Comparison of ENCODE assay signal across 12 cellular contexts in the genomic region with DNA sequence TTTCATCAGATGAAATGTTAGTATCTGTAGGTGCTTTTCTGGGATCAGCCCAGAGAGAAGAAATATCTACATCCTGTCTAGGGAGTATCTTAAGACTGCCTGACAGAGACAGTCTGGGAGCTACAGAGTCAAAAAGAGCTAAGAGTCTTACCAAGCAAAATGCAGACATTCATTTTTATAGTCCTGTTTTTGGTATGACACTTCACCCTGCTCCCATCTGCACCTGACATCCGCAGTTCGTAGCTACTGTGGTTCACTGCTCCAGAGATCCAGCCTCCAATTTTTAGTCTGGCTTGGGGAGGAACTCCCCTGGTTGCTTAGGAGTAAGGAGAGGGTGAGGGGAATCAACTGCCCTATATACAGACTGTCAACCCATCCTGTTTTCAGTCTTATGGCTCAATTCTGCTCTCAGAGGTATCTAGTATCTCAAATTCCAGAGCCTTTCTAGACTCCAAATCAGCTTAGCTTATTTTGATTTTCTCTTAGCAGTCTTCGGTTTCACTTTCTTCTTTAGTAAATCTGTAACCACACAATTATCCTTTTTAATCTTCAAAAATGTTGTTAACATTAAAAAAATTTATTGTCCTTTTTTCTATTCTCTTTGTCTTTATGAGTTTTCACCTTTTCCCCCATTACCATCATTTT.
A peak's percentile ranks its signal among the peaks of the same experiment; 100 is the strongest.
DNase-seq lines count a peak whose midpoint lies in the region; ATAC-seq, FAIRE-seq and TF ChIP-seq lines count a peak whose summit lies in the region.
"Had no signal": no experiment of that assay in that cellular context is flagged by ENCODE, and none has a peak within 500 bp of the region (broad histone marks: within the 10 kb centered on the region; RNA-seq: fewer than 3 reads in every experiment).

No MANE protein-coding gene starts in this region.

- ATAC-seq in GM21717 (IDR thresholded peaks at IDR 0.05; ENCODE audit: unreplicated experiment) (peak; percentile 68), HG03439 (IDR thresholded peaks at IDR 0.05; ENCODE audit: unreplicated experiment) (peak; percentile 62)

- no peak overlapping the region for H2BK12ac ChIP-seq in trophoblast cell (ENCODE audit: low read length)

- H3K27me3 ChIP-seq in osteoblast (ENCODE audit: insufficient read depth, low read length), result no peaks in the 10 kb centered on the region
- no peaks in the 10 kb centered on the region for H3K27me3 ChIP-seq in trophoblast cell (ENCODE audit: insufficient read depth, low read length)

- H3K9ac ChIP-seq in trophoblast cell (ENCODE audit: low read length), result no peak overlapping the region

- H4K12ac ChIP-seq in trophoblast cell (ENCODE audit: low read depth, low read length), result no peak overlapping the region

- H4K91ac ChIP-seq in trophoblast cell (ENCODE audit: low read depth, low read length), result no peak overlapping the region

- H3K36me3 ChIP-seq in osteoblast (ENCODE audit: insufficient read depth, low read length) (no peaks in the 10 kb centered on the region), trophoblast cell (ENCODE audit: control insufficient read depth in 1 of 2, insufficient read depth in 2 of 2, low read length in 2 of 2) (no peaks in the 10 kb centered on the region)

- no CpG with 5 or more reads among the region's 3 CpGs for WGBS in trophoblast cell (ENCODE audit: extremely low coverage, insufficient coverage, insufficient read length)

- TF ChIP-seq CTCF in osteoblast (IDR thresholded peaks at IDR 0.05; ENCODE audit: extremely low read depth, low read depth, low read length), result no peak

- no peak overlapping the region for H2BK5ac ChIP-seq in trophoblast cell (ENCODE audit: low read depth, low read length, poor library complexity)

- no peak overlapping the region for H4K8ac ChIP-seq in trophoblast cell (ENCODE audit: low read depth, low read length)

- no peaks in the 10 kb centered on the region for H3K79me1 ChIP-seq in trophoblast cell (ENCODE audit: low read length)

- H2AFZ ChIP-seq in osteoblast (ENCODE audit: low read length) (peak overlapping the region; percentile 22), trophoblast cell (ENCODE audit: insufficient read depth, low read length, poor library complexity) (no peak overlapping the region)

- H3K4me2 ChIP-seq in osteoblast (ENCODE audit: insufficient read depth, low read length) (peak overlapping the region; percentile 49), trophoblast cell (ENCODE audit: low read length) (no peak overlapping the region)

- H3K79me2 ChIP-seq in osteoblast (ENCODE audit: insufficient read depth, low read length) (no peaks in the 10 kb centered on the region), trophoblast cell (ENCODE audit: control insufficient read depth, insufficient read depth, low read length, poor library complexity) (no peaks in the 10 kb centered on the region)

- H3K27ac ChIP-seq in osteoblast (ENCODE audit: low read depth, low read length) (no peak overlapping the region), trophoblast cell (ENCODE audit: low read depth, low read length) (no peak overlapping the region)

- H3K9me3 ChIP-seq in osteoblast (ENCODE audit: low read depth, low read length) (no peaks in the 10 kb centered on the region), trophoblast cell (ENCODE audit: insufficient read depth, low read depth, low read length) (no peaks in the 10 kb centered on the region)

- H2AK5ac ChIP-seq in trophoblast cell (ENCODE audit: low read length), result no peak overlapping the region

- H3K14ac ChIP-seq in trophoblast cell (ENCODE audit: low read length), result no peak overlapping the region

- no peak overlapping the region for H3K4ac ChIP-seq in trophoblast cell (ENCODE audit: low read depth, low read length)

- DNase-seq in activated CD4-positive, alpha-beta T cell treated with anti-CD3 and anti-CD28 coated beads for 48 hours, result peak; percentile 5
- no peak for DNase-seq in activated CD4-positive, alpha-beta T cell treated with anti-CD3 and anti-CD28 coated beads, Interleukin-2, amount 50 U/mL, for 4 hours
- DNase-seq in osteoblast (ENCODE audit: insufficient read length, low spot score, missing footprints), result peak; percentile 25
- no peak for DNase-seq in stimulated activated naive CD4-positive, alpha-beta T cell (lab: John Stamatoyannopoulos, UW)
- no peak for DNase-seq in trophoblast cell
- no peak for DNase-seq in GM12892 (ENCODE audit: insufficient read length)
- DNase-seq: activated naive CD4-positive, alpha-beta T cell treated with anti-CD3 and anti-CD28 coated beads, Interleukin-2, amount 50 U/mL, for 16 hours; NCI-H2171 treated with DMSO at 0.1 percent for 48 hours; RPMI8226 had no signal

- H3K4me3 ChIP-seq in osteoblast (ENCODE audit: insufficient read depth, low read length), result no peak overlapping the region
- no peak overlapping the region for H3K4me3 ChIP-seq in trophoblast cell (ENCODE audit: low read depth, low read length)

- H2BK120ac ChIP-seq in trophoblast cell (ENCODE audit: insufficient read depth, low read length, poor library complexity), result no peak overlapping the region

- no peaks in the 10 kb centered on the region for H4K20me1 ChIP-seq in osteoblast (ENCODE audit: insufficient read depth, low read length)

- H3K18ac ChIP-seq in trophoblast cell (ENCODE audit: low read length), result no peak overlapping the region

- H3K4me1 ChIP-seq in osteoblast (ENCODE audit: insufficient read depth, low read length) (no peaks in the 10 kb centered on the region), trophoblast cell (ENCODE audit: control insufficient read depth in 1 of 2, insufficient read depth in 2 of 2, low read length in 2 of 2) (no peaks in the 10 kb centered on the region)

- H3K23ac ChIP-seq in trophoblast cell (ENCODE audit: low read length), result no peak overlapping the region

- no peak for TF ChIP-seq POLR2A in GM12892 (IDR thresholded peaks at IDR 0.05; ENCODE audit: low read depth, low read length)

- no peak for FAIRE-seq in GM12892 (lab: Jason Lieb, UNC)
- FAIRE-seq: A204.1 had no signal

Comparison
In these comparisons a context has a peak if more than half of its experiments do, and no peak if none do; other contexts are left out.
1. DNase-seq: peak in activated CD4-positive, alpha-beta T cell treated with anti-CD3 and anti-CD28 coated beads for 48 hours (single experiment) and osteoblast (single experiment); none in activated CD4-positive, alpha-beta T cell treated with anti-CD3 and anti-CD28 coated beads, Interleukin-2, amount 50 U/mL, for 4 hours (0 of 2), stimulated activated naive CD4-positive, alpha-beta T cell (0 of 6), trophoblast cell (0 of 2) and GM12892 (single experiment).